ENCODE assay signal across 8 cellular contexts in the genomic region with DNA sequence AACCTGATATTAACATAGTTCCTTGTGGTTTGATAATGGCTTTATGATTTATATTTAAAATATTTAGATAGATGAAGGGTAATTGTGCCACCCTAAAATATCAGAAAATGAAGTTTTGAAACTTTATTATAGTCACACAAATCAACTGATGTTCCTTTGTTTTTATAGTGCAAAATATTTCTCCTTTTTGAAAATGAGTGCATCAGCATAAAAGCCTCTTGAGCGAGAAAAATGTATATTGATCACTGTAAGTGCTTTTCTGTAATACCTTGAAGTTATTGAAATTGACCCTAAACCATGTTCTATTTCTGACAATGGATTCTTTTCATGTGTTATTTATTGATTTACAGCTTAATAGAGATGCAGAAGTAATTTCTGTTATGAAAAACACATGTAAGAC. TPM values are rescaled to one million over a fixed set of nuclear protein-coding genes. Genes with fewer than 3 reads are reported as not detected.
"Had no signal": no experiment of that assay in that cellular context is flagged by ENCODE, and none has a peak within 500 bp of the region (broad histone marks: within the 10 kb centered on the region; RNA-seq: fewer than 3 reads in every experiment).

No MANE protein-coding gene starts in this region.

- H3K4me3 ChIP-seq: GM23338, K562 had no signal

- H2AFZ ChIP-seq: GM23338 had no signal

- FAIRE-seq: H54, HTR-8/SVneo, K562 had no signal

- ATAC-seq: K562 had no signal

- DNase-seq: H9, HCEC 1CT, KG1 had no signal

RNA-seq across cellular contexts. Expression of a gene that starts 35.0 kb away (rescaled TPM):
- total RNA-seq: HT-29 had no signal
